17 cellular contexts compared by ENCODE assay signal in the genomic region with DNA sequence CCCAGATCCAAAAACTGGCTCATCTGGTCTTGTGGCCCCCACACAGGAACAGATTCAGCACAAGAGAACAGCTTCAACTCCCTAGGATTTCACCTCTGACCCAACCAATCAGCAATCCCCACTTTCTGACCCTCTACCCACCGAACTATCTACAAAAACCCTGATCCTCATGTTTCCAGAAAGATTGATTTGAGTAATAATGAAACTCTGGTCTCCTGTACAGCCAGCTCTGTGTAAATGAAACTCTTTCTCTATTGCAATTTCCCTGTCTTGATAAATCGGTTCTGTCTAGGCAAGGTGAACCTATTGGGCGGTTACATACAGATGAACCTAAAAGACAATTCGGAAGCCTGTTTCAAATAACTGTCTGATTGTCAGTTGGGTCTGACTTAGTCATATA.
DNase-seq lines count a peak whose midpoint lies in the region; ATAC-seq and TF ChIP-seq lines count a peak whose summit lies in the region.
"Had no signal": no experiment of that assay in that cellular context is flagged by ENCODE, and none has a peak within 500 bp of the region (broad histone marks: within the 10 kb centered on the region; RNA-seq: fewer than 3 reads in every experiment).

No MANE protein-coding gene starts in this region.

- TF ChIP-seq CTCF in OCI-LY7 (conservative IDR thresholded peaks at IDR 0.05; ENCODE audit: low read length), result no peak

- CTCF ChIA-PET in OCI-LY7 (lab: Charles Lee; ENCODE audit: unreplicated experiment) (no interaction called here), HEK293T (lab: Yijun Ruan, JAX) (no interaction called here)

- intact Hi-C loops in OCI-LY7 (cut with micrococcal nuclease; ENCODE audit: unreplicated experiment) (no loop called here), left colon (cut with DNase I, micrococcal nuclease) (no loop called here)

- peaks cover 33% of the 10 kb centered on the region; the same call in 1 of the 2 replicates for H3K79me2 ChIP-seq in OCI-LY7 (ENCODE audit: insufficient read depth, low read depth, low read length)

- H2AFZ ChIP-seq in OCI-LY7 (ENCODE audit: low read length), result peak overlapping the region; percentile 94

- POLR2A ChIA-PET in OCI-LY7 (lab: Charles Lee) (interaction anchor here (0.7 to 2.3 kb wide), 6 partner anchors 11 to 1429 kb away, joined by 3 to 14 read pairs (median 4); no protein-coding TSS in a partner anchor), HEK293T (lab: Yijun Ruan, JAX) (interaction anchor here (1.2 kb wide), 1 partner anchor 51 kb away, joined by 3 read pairs; no protein-coding TSS in a partner anchor)

- peak overlapping the region; percentile 61 for H3K4me2 ChIP-seq in OCI-LY7 (ENCODE audit: low read length)
- H3K4me2 ChIP-seq: A549 had no signal

- peak; percentile 17 for ATAC-seq in GM21381 (IDR thresholded peaks at IDR 0.05; ENCODE audit: unreplicated experiment)
- ATAC-seq in HG03159 (IDR thresholded peaks at IDR 0.05; ENCODE audit: unreplicated experiment), result peak; percentile 42
- ATAC-seq in left colon, result no peak
- ATAC-seq: A549 had no signal

- peak overlapping the region; percentile 44 for H3K4me3 ChIP-seq in OCI-LY7 (ENCODE audit: low read depth, low read length, poor library complexity, severe bottlenecking)
- H3K4me3 ChIP-seq: A549, lung, prostate gland had no signal

- H3K36me3 ChIP-seq in ES-I3 (ENCODE audit: insufficient read depth, low read length), result no peaks in the 10 kb centered on the region
- peaks cover 52% of the 10 kb centered on the region for H3K36me3 ChIP-seq in OCI-LY7 (ENCODE audit: insufficient read depth, low read length)
- H3K36me3 ChIP-seq: prostate gland had no signal

- peaks cover 6% of the 10 kb centered on the region; the same call in 1 of the 2 replicates for H3K9me3 ChIP-seq in ES-I3 (ENCODE audit: control insufficient read depth, insufficient read depth, low read length)
- H3K9me3 ChIP-seq in OCI-LY7 (ENCODE audit: low read length), result peaks cover 42% of the 10 kb centered on the region
- H3K9me3 ChIP-seq: A549, prostate gland had no signal

- H3K4me1 ChIP-seq in ES-I3 (ENCODE audit: insufficient read depth, low read length), result peaks cover 10% of the 10 kb centered on the region; the same call in 1 of the 2 replicates
- peaks cover 60% of the 10 kb centered on the region for H3K4me1 ChIP-seq in OCI-LY7 (ENCODE audit: insufficient read depth, low read length, poor library complexity, severe bottlenecking)
- H3K4me1 ChIP-seq: A549, prostate gland had no signal

- no TSS peak for BruUV-seq in OCI-LY7 (replicated peaks; lab: Mats Ljungman, UMichigan)

- no peak for DNase-seq in OCI-LY7 (ENCODE audit: low spot score)
- DNase-seq in SK-N-DZ (ENCODE audit: low spot score), result no peak
- no peak for DNase-seq in left colon
- DNase-seq in KG1 (lab: John Stamatoyannopoulos, UW), result no peak
- no peak for DNase-seq in HEK293T (ENCODE audit: extremely low spot score)
- DNase-seq: amygdala; DMS153; effector CD8-positive, alpha-beta T cell; glutamatergic neuron; Right ventricle myocardium superior; stimulated activated CD4-positive, alpha-beta T cell treated with anti-CD3 and anti-CD28 coated beads, Interleukin-4, amount 100 ng/mL, for 24 hours had no signal

- peak overlapping the region; percentile 18 for H3K9ac ChIP-seq in ES-I3 (ENCODE audit: low read depth, low read length)

- H3K9me2 ChIP-seq in OCI-LY7 (ENCODE audit: insufficient read depth, low read length), result no peaks in the 10 kb centered on the region

- H4K20me1 ChIP-seq in OCI-LY7 (ENCODE audit: insufficient read depth, low read length), result no peaks in the 10 kb centered on the region

- H3K27ac ChIP-seq in OCI-LY7 (ENCODE audit: low read depth, low read length, poor library complexity, severe bottlenecking), result peak overlapping the region; percentile 96
- H3K27ac ChIP-seq: A549, prostate gland had no signal

TF ChIP-seq in HEK293T, 16 proteins besides CTCF, POLR2A, EP300 and RAD21:
- TF ChIP-seq TARDBP (IDR thresholded peaks at IDR 0.05) (no peak), CTBP1 (IDR thresholded peaks at IDR 0.05; ENCODE audit: borderline replicate concordance) (no peak), SUZ12 (IDR thresholded peaks at IDR 0.05) (no peak), ARNT (IDR thresholded peaks at IDR 0.05) (no peak), L3MBTL2 (conservative IDR thresholded peaks at IDR 0.05) (no peak), ELF4 (IDR thresholded peaks at IDR 0.05) (no peak), NFRKB (IDR thresholded peaks at IDR 0.05) (no peak), HDGF (IDR thresholded peaks at IDR 0.05; ENCODE audit: borderline replicate concordance) (no peak), BHLHE40 (IDR thresholded peaks at IDR 0.05; ENCODE audit: borderline replicate concordance) (no peak), SP1 (IDR thresholded peaks at IDR 0.05) (no peak), ZNF384 (IDR thresholded peaks at IDR 0.05) (no peak)
- TF ChIP-seq, protein P1, sequence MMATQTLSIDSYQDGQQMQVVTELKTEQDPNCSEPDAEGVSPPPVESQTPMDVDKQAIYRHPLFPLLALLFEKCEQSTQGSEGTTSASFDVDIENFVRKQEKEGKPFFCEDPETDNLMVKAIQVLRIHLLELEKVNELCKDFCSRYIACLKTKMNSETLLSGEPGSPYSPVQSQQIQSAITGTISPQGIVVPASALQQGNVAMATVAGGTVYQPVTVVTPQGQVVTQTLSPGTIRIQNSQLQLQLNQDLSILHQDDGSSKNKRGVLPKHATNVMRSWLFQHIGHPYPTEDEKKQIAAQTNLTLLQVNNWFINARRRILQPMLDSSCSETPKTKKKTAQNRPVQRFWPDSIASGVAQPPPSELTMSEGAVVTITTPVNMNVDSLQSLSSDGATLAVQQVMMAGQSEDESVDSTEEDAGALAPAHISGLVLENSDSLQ (IDR thresholded peaks at IDR 0.05), result no peak
TF ChIP-seq in HEK293T: peak in this region for 0.
